26 cellular contexts compared by ENCODE assay signal in the genomic region with DNA sequence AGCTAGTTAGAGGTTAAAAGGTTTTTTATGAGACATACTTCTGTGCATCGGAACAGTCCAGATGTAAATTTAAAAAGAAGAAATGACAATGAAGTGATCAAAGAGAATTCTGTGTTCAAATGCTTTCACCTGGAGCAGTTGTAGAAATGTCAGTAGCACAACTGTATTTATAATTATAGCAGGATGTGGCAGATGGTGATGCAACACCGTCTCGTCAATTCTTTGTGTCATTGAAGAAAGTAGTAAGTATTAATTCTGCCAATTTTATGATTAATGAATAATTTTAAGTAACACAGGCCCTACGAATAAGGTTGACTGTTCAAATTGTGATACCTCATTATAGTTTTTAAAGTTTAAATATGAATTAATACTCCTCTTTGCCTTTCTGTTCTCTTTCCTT.
DNase-seq lines count a peak whose midpoint lies in the region; ATAC-seq, FAIRE-seq and TF ChIP-seq lines count a peak whose summit lies in the region.
"Had no signal": no experiment of that assay in that cellular context is flagged by ENCODE, and none has a peak within 500 bp of the region (broad histone marks: within the 10 kb centered on the region; RNA-seq: fewer than 3 reads in every experiment).

No MANE protein-coding gene starts in this region.

- H3K9me3 ChIP-seq in breast epithelium (peaks cover 0 to 11% of the 10 kb centered on the region in 2 donors), K562 (replicated peaks; ENCODE audit: control insufficient read depth, insufficient read depth, low read depth, low read length) (no peaks in the 10 kb centered on the region)
- H3K9me3 ChIP-seq: Peyer's patch had no signal

- no peak overlapping the region for H3K27ac Mint-ChIP-seq in MCF 10A (ENCODE audit: low read depth, unreplicated experiment)
- H3K27ac Mint-ChIP-seq: CD4-positive, alpha-beta T cell; T-helper 1 cell treated with Interleukin-12 subunit alpha and Interleukin-12 subunit beta and Interleukin-4 antibody, amounts not matched to agents 30 μg/mL and 1 μg/mL, for 36 hours had no signal

- TF ChIP-seq EP300 in K562 (IDR thresholded peaks at IDR 0.05; ENCODE audit: low read length) = no peak

- H3K27ac ChIP-seq in breast epithelium (no peak overlapping the region), K562 (ENCODE audit: extremely low read depth, low read depth, low read length) (no peak overlapping the region)
- H3K27ac ChIP-seq: BLaER1 treated with 17β-estradiol and CSF1 and Interleukin-3, amounts not matched to agents 10 nM and 100 nM; Peyer's patch had no signal

- H3K9me3 Mint-ChIP-seq in MCF 10A (ENCODE audit: unreplicated experiment) = peaks cover 11% of the 10 kb centered on the region

- no peak for ATAC-seq in K562
- ATAC-seq in HG03139 (IDR thresholded peaks at IDR 0.05; ENCODE audit: unreplicated experiment) = no peak
- ATAC-seq: HCT116 had no signal

- no peak overlapping the region for H2AFZ ChIP-seq in K562 (ENCODE audit: low read depth, low read length)

- BruUV-seq in MCF 10A (replicated peaks; lab: Mats Ljungman, UMichigan) (no TSS peak), K562 (replicated peaks; lab: Mats Ljungman, UMichigan) (no TSS peak)

- POLR2A ChIA-PET in MCF 10A (lab: Yijun Ruan, JAX) (interaction anchor here (0.8 to 1.6 kb wide), 4 partner anchors 10 to 39 kb away, joined by 3 to 6 read pairs (median 4); no protein-coding TSS in a partner anchor), K562 (lab: Yijun Ruan, JAX) (interaction anchor here (0.5 kb wide), 1 partner anchor 19 kb away, joined by 3 read pairs; no protein-coding TSS in a partner anchor)

- in situ Hi-C loops in K562 (cut with MboI) = no loop called here

- intact Hi-C loops in MCF 10A (cut with micrococcal nuclease) (no loop called here), breast epithelium (cut with DNase I; ENCODE audit: low total_unique reads) (no loop called here), K562 (cut with micrococcal nuclease) (no loop called here)

- H3K27me3 ChIP-seq in breast epithelium (no peaks in the 10 kb centered on the region), K562 (ENCODE audit: control insufficient read depth in 2 of 2, insufficient read depth in 2 of 2, low read length in 2 of 2) (no peaks in the 10 kb centered on the region)
- H3K27me3 ChIP-seq: BLaER1 treated with 17β-estradiol and CSF1 and Interleukin-3, amounts not matched to agents 10 nM and 100 nM; MG63; Peyer's patch had no signal

- CTCF ChIA-PET in MCF 10A (lab: Yijun Ruan, JAX) (no interaction called here), K562 (lab: Yijun Ruan, JAX; ENCODE audit: low intra/inter-chr PET ratio) (no interaction called here)

- TF ChIP-seq CTCF in MCF 10A (IDR thresholded peaks at IDR 0.05; ENCODE audit: unreplicated experiment) = no peak
- no peak for TF ChIP-seq CTCF in breast epithelium (IDR thresholded peaks at IDR 0.05)
- TF ChIP-seq CTCF in K562 (IDR thresholded peaks at IDR 0.05 in 2 of 3, conservative IDR thresholded peaks at IDR 0.05 in 1 of 3; ENCODE audit: insufficient read depth in 2 of 3, low read depth in 1 of 3, low read length in 3 of 3) = no peak

- TF ChIP-seq POLR2A in breast epithelium (IDR thresholded peaks at IDR 0.05) = no peak
- no peak for TF ChIP-seq POLR2A in K562 (conservative IDR thresholded peaks at IDR 0.05)

- FAIRE-seq in K562 (lab: Jason Lieb, UNC) = no peak
- FAIRE-seq: GM12892, H1 had no signal

- no peak for TF ChIP-seq RAD21 in K562 (CRISPR knock-in tag; conservative IDR thresholded peaks at IDR 0.05 in 1 of 2, IDR thresholded peaks at IDR 0.05 in 1 of 2)

- peak overlapping the region; percentile 29 for H3K4me3 Mint-ChIP-seq in MCF 10A (ENCODE audit: unreplicated experiment)
- H3K4me3 Mint-ChIP-seq: CD4-positive, alpha-beta T cell; T-helper 1 cell treated with Interleukin-12 subunit alpha and Interleukin-12 subunit beta and Interleukin-4 antibody, amounts not matched to agents 30 μg/mL and 1 μg/mL, for 36 hours had no signal

- no peaks in the 10 kb centered on the region for H3K36me3 ChIP-seq in breast epithelium
- peaks cover 2% of the 10 kb centered on the region; the same call in 1 of the 3 replicates for H3K36me3 ChIP-seq in K562 (ENCODE audit: control insufficient read depth, insufficient read depth, low read length)
- H3K36me3 ChIP-seq: MG63, Peyer's patch had no signal

- H4K20me1 ChIP-seq in K562 (replicated peaks; ENCODE audit: control insufficient read depth, insufficient read depth, low read length) = no peaks in the 10 kb centered on the region
- H4K20me1 ChIP-seq: BLaER1 treated with 17β-estradiol and CSF1 and Interleukin-3, amounts not matched to agents 10 nM and 100 nM had no signal

- no peak overlapping the region for H3K4me2 ChIP-seq in K562 (ENCODE audit: insufficient read depth, low read length)
- H3K4me2 ChIP-seq: BLaER1 treated with 17β-estradiol and CSF1 and Interleukin-3, amounts not matched to agents 10 nM and 100 nM had no signal

- peaks cover 8% of the 10 kb centered on the region for H3K4me1 Mint-ChIP-seq in MCF 10A (ENCODE audit: insufficient read depth, unreplicated experiment)

- 89% methylated on average over 4 of the region's 4 CpGs for WGBS in K562 (ENCODE audit: insufficient coverage, low coverage, missing lambda C conversion rate)

- H3K4me3 ChIP-seq in breast epithelium (no peak overlapping the region), K562 (no peak overlapping the region)
- no peak overlapping the region for H3K4me3 ChIP-seq in Jurkat, Clone E6-1 (ENCODE audit: low read length)
- H3K4me3 ChIP-seq: BLaER1 treated with 17β-estradiol and CSF1 and Interleukin-3, amounts not matched to agents 10 nM and 100 nM; MG63; Peyer's patch had no signal

- no peak overlapping the region for H3K9ac ChIP-seq in K562 (ENCODE audit: insufficient read depth in 1 of 2, low read depth in 2 of 2, low read length in 2 of 2)
- H3K9ac ChIP-seq: BLaER1 treated with 17β-estradiol and CSF1 and Interleukin-3, amounts not matched to agents 10 nM and 100 nM had no signal

- DNase-seq in MCF 10A (ENCODE audit: unreplicated experiment) = peak; percentile 10
- no peak for DNase-seq in breast epithelium (ENCODE audit: low spot score in 2 of 2)
- DNase-seq in Jurkat, Clone E6-1 (ENCODE audit: low read depth, low spot score) = peak; percentile 16
- no peak for DNase-seq in K562 (ENCODE audit: extremely low read depth in 1 of 4, low spot score in 3 of 4)
- no peak for DNase-seq in activated naive CD4-positive, alpha-beta T cell (lab: John Stamatoyannopoulos, UW)
- DNase-seq in DMS153 (lab: John Stamatoyannopoulos, UW) = no peak
- DNase-seq: AML-193; CD4-positive, alpha-beta T cell; DMS53; KBM-7; MG63; NCI-H1092 treated with DMSO at 0.1 percent for 48 hours; NCI-H1436; NCI-H1930; NCI-H2107; NCI-H446; NCI-H524 treated with DMSO at 0.1 percent for 48 hours; OCI-M1; Peyer's patch; SHP77 treated with DMSO at 0.1 percent for 48 hours had no signal

- H3K79me2 ChIP-seq in K562 (ENCODE audit: control insufficient read depth, insufficient read depth, low read length) = 0 out of 3 replicates have a peak, but pooled peaks cover 1% of the 10 kb centered on the region

- peaks cover 12% of the 10 kb centered on the region for H3K36me3 Mint-ChIP-seq in MCF 10A (ENCODE audit: insufficient read depth, unreplicated experiment)

- no peaks in the 10 kb centered on the region for H3K27me3 Mint-ChIP-seq in MCF 10A (ENCODE audit: insufficient read depth, unreplicated experiment)
- H3K27me3 Mint-ChIP-seq: CD4-positive, alpha-beta T cell had no signal

- H3K9me1 ChIP-seq in K562 (ENCODE audit: control insufficient read depth, insufficient read depth, low read length) = no peaks in the 10 kb centered on the region

- H3K4me1 ChIP-seq in breast epithelium (no peaks in the 10 kb centered on the region), K562 (replicated peaks in 1 of 2; ENCODE audit: control insufficient read depth in 2 of 2, insufficient read depth in 2 of 2, low read length in 2 of 2) (no peaks in the 10 kb centered on the region)
- H3K4me1 ChIP-seq: Peyer's patch had no signal

TF ChIP-seq in K562, 482 proteins besides CTCF, POLR2A, EP300 and RAD21:
- TF ChIP-seq CEBPG (CRISPR knock-in tag; IDR thresholded peaks at IDR 0.05) = no peak
- TF ChIP-seq CEBPG (tag; conservative IDR thresholded peaks at IDR 0.05 in 1 of 2, IDR thresholded peaks at IDR 0.05 in 1 of 2) = peak; percentile 44 to 55; a peak in 3 of 4 replicates
- peak; percentile 71 for TF ChIP-seq ATF3 (IDR thresholded peaks at IDR 0.05)
- TF ChIP-seq ATF3 (CRISPR knock-in tag; conservative IDR thresholded peaks at IDR 0.05) = no peak
- TF ChIP-seq HOXB6 (CRISPR knock-in tag; IDR thresholded peaks at IDR 0.05; ENCODE audit: borderline replicate concordance) = no peak

Comparison
In these comparisons a context has a peak if more than half of its experiments do, and no peak if none do; other contexts are left out.
1. DNase-seq: peak in MCF 10A (single experiment) and Jurkat, Clone E6-1 (single experiment); none in breast epithelium (0 of 2), K562 (0 of 4), activated naive CD4-positive, alpha-beta T cell (0 of 4) and DMS153 (single experiment).